8 cellular contexts compared by ENCODE assay signal in the genomic region with DNA sequence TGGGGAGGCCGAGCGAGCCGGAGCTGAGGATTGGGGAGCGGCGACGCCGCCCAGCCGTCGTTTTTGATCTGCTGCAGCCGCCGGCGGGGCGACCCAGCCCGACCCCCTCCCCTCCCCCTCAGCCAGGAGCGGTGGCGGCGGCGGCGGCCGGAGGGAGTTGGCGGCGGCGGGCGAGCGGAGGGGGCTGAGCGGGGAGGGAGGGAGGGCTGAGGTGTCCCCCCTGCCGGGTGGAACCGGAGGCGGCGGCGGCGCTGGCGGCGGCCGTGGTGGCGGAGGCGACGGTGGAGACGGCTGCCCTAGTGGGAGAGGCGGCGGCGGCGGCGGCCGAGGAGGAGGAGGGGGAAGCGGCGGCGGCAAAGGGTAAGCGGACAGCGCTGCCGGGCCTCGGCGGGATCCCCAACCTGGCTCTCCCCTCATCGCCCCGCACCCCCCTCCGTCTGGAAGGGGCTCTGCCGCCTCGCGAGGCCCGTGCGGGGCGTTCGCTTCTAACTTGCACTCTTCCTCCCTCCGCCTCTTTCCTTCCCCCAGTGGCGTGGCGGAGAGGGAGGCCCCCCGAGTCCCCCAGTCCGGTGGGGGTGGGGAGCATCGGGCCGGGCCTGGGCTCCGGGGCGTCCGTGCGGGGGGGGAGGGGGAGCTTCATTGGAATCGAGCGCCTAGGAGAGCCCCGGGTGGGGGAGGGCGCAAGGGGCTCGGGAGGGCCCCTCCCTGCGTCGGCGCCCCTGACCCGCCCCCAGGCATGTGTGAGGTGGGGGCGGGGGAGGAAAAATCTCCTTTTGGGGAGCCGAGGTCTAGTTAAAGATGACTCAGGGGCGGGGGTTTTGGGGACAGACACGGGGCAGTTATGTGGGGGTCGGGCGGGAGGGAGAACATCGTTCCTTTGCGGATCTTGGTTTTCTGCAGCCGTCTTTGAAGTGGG. TPM values are rescaled to one million over a fixed set of nuclear protein-coding genes. Genes with fewer than 3 reads are reported as not detected.
DNase-seq lines count a peak whose midpoint lies in the region; ATAC-seq, FAIRE-seq and TF ChIP-seq lines count a peak whose summit lies in the region.

A gene with protein sequence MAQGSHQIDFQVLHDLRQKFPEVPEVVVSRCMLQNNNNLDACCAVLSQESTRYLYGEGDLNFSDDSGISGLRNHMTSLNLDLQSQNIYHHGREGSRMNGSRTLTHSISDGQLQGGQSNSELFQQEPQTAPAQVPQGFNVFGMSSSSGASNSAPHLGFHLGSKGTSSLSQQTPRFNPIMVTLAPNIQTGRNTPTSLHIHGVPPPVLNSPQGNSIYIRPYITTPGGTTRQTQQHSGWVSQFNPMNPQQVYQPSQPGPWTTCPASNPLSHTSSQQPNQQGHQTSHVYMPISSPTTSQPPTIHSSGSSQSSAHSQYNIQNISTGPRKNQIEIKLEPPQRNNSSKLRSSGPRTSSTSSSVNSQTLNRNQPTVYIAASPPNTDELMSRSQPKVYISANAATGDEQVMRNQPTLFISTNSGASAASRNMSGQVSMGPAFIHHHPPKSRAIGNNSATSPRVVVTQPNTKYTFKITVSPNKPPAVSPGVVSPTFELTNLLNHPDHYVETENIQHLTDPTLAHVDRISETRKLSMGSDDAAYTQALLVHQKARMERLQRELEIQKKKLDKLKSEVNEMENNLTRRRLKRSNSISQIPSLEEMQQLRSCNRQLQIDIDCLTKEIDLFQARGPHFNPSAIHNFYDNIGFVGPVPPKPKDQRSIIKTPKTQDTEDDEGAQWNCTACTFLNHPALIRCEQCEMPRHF (plus strand): TSS at position 57 of the 916 bp plus-strand sequence. CDS start 52,286 bp downstream, outside the sequence.

- H3K27me3 ChIP-seq in colonic mucosa (no peaks in the 10 kb centered on the region), lower lobe of right lung (ENCODE audit: low read depth) (no peaks in the 10 kb centered on the region)

- peak; percentile 29 for ATAC-seq in GM21825 (IDR thresholded peaks at IDR 0.05; ENCODE audit: unreplicated experiment)
- peak; percentile 78 to 80 for ATAC-seq in lower lobe of right lung

- peak within 1 kb of the TSS; percentile 96 to 99 for H3K9ac ChIP-seq in colonic mucosa (ENCODE audit: low read depth in 2 of 2, low read length in 2 of 2)

- FAIRE-seq in D721Med (lab: Jason Lieb, UNC), result no peak

- H3K4me1 ChIP-seq in colonic mucosa, result peaks cover 5% of the 10 kb centered on the region
- H3K4me1 ChIP-seq in lower lobe of right lung, result peaks cover 41% of the 10 kb centered on the region

- H3K27ac ChIP-seq in colonic mucosa (peak within 1 kb of the TSS; percentile 96), lower lobe of right lung (peak within 1 kb of the TSS; percentile 98)

- H3K9me3 ChIP-seq in colonic mucosa (no peaks in the 10 kb centered on the region), lower lobe of right lung (no peaks in the 10 kb centered on the region)

- peak within 1 kb of the TSS; percentile 87 for H3K4me3 ChIP-seq in colonic mucosa
- peak within 1 kb of the TSS; percentile 85 for H3K4me3 ChIP-seq in lower lobe of right lung

- no peak for TF ChIP-seq CTCF in colonic mucosa (IDR thresholded peaks at IDR 0.05)
- no peak for TF ChIP-seq CTCF in lower lobe of right lung (IDR thresholded peaks at IDR 0.05)
- no peak for TF ChIP-seq CTCF in D721Med (IDR thresholded peaks at IDR 0.05; ENCODE audit: insufficient read depth, missing control alignments)

- DNase-seq in Daoy (ENCODE audit: low read depth) (peak; percentile 68), M059J (ENCODE audit: low read depth) (peak; percentile 55), colonic mucosa (peak; percentile 60), lower lobe of right lung (peak; percentile 66), D721Med (ENCODE audit: insufficient read length, low spot score) (no peak)
- peak; percentile 88 to 90 for DNase-seq in activated CD4-positive, alpha-beta T cell treated with anti-CD3 and anti-CD28 coated beads for 4 hours
- DNase-seq in stimulated activated CD4-positive, alpha-beta T cell treated with anti-CD3 and anti-CD28 coated beads, Interleukin-4, amount 100 ng/mL, for 48 hours (ENCODE audit: low read depth in 2 of 2), result peak; percentile 63 to 75

- intact Hi-C loops in colonic mucosa (cut with DNase I) (no loop called here), lower lobe of right lung (cut with DNase I) (no loop called here)

- no peaks in the 10 kb centered on the region for H3K36me3 ChIP-seq in colonic mucosa
- no peaks in the 10 kb centered on the region for H3K36me3 ChIP-seq in lower lobe of right lung

RNA-seq across cellular contexts. Expression of the gene that starts here (rescaled TPM):
- 29.2 and 31.5 TPM in 2 replicates for total RNA-seq in Daoy (2014; rRNA removed; shearing (Covaris generic))
- total RNA-seq in M059J (2014; rRNA removed; shearing (Covaris generic)), result 50.3 and 71.6 TPM in 2 replicates
- total RNA-seq in colonic mucosa, result 10 to 100 TPM; 36.7 to 81.3 TPM
- 60.9 TPM for total RNA-seq in lower lobe of right lung
